In the genomic region with DNA sequence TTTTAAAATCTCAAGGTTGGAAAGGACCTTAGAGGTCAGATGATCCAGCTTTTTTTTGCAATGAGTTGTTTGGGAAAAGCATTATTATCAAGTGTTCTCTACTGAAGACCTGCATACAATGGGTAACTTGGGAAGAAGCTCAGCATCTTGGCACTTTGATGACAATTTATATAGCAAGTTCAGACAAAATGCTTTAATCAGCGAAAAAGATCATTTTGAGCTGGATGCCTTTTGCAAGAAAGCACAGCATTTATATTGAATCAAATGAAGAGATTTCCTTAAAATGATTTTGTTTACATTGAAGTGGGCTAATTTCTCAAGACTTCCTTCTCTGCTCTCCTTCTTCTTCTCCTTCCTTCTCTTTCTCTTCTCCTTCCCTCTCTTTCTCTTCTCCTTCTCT, we compare ENCODE assay signal across 25 cellular contexts.
"Had no signal": no experiment of that assay in that cellular context is flagged by ENCODE, and none has a peak within 500 bp of the region (broad histone marks: within the 10 kb centered on the region; RNA-seq: fewer than 3 reads in every experiment).

No MANE protein-coding gene starts in this region.

- H3K4me3 ChIP-seq: esophagus squamous epithelium, gastrocnemius medialis, heart right ventricle, left lung, lower lobe of right lung, mucosa of descending colon had no signal

- H3K4me1 ChIP-seq: esophagus squamous epithelium, gastrocnemius medialis, heart right ventricle, left lung, lower lobe of right lung had no signal

- H3K27me3 ChIP-seq: esophagus squamous epithelium, gastrocnemius medialis, heart right ventricle, left lung had no signal

- FAIRE-seq: colon, endometrium, islet of Langerhans, keratinocyte had no signal

- DNase-seq: cortex of kidney; effector CD8-positive, alpha-beta T cell; effector memory CD8-positive, alpha-beta T cell; endodermal cell; erythroblast; esophagus squamous epithelium; foreskin fibroblast; foreskin melanocyte; gastrocnemius medialis; glutamatergic neuron; head of caudate nucleus; heart right ventricle; hippocampal formation; left cardiac atrium; left lung; left ventricle myocardium superior; lower lobe of right lung; mesenchymal stem cell; mucosa of descending colon had no signal

- H3K27ac ChIP-seq: epithelial cell of prostate, esophagus squamous epithelium, gastrocnemius medialis, heart right ventricle, left lung, lower lobe of right lung had no signal

- ATAC-seq: effector memory CD8-positive, alpha-beta T cell; esophagus mucosa; gastrocnemius medialis; heart right ventricle; left cardiac atrium; left lung; left ventricle myocardium superior; lower lobe of right lung; mucosa of descending colon had no signal

- H3K36me3 ChIP-seq: esophagus squamous epithelium, gastrocnemius medialis, heart right ventricle, left lung, lower lobe of right lung had no signal

- H3K9me3 ChIP-seq: esophagus squamous epithelium, gastrocnemius medialis, lower lobe of right lung had no signal
